Comparison of ENCODE assay signal across 11 cellular contexts in the genomic region with DNA sequence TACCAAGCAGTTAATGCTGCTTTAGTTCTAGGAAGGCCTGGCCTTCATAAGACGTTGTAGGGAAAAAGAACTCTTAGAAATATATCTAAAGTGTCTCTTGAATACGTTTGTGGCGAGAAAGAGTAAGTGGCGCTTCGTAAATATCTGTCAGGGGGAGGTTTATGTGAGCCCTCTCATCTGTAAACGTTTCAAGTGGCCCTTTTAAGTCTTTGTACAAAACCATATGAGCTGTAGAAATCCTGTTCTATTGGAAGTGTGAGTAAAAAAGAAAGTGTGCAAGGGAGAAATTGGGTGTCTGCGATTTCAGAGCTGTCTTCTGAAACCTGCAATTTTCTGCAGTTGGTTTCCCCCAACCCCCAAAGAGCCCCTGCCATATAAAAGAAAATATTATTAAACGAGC. TPM values are rescaled to one million over a fixed set of nuclear protein-coding genes. Genes with fewer than 3 reads are reported as not detected.
DNase-seq lines count a peak whose midpoint lies in the region; TF ChIP-seq lines count a peak whose summit lies in the region.
"Had no signal": no experiment of that assay in that cellular context is flagged by ENCODE, and none has a peak within 500 bp of the region (broad histone marks: within the 10 kb centered on the region; RNA-seq: fewer than 3 reads in every experiment).

No MANE protein-coding gene starts in this region.

- H3K27me3 Mint-ChIP-seq in glutamatergic neuron (ENCODE audit: unreplicated experiment): peaks cover 2% of the 10 kb centered on the region

- no peaks in the 10 kb centered on the region; the same call in 1 of the 2 replicates for H3K27me3 ChIP-seq in SJCRH30
- H3K27me3 ChIP-seq in smooth muscle cell (ENCODE audit: low read depth): peaks cover 69% of the 10 kb centered on the region

- no peaks in the 10 kb centered on the region for H3K36me3 Mint-ChIP-seq in glutamatergic neuron (ENCODE audit: unreplicated experiment)
- H3K36me3 Mint-ChIP-seq: stimulated activated memory B cell treated with anti-CD40 and anti-IgM and Interleukin-4, amounts not matched to agents 10 μg/mL and 1 μg/mL and 100 μg/mL, for 72 hours had no signal

- H3K36me3 ChIP-seq in HEK293 (ENCODE audit: control insufficient read depth in 2 of 2, insufficient read depth in 1 of 2, low read length in 2 of 2) (no peaks in the 10 kb centered on the region), SJCRH30 (no peaks in the 10 kb centered on the region), smooth muscle cell (ENCODE audit: low read depth) (no peaks in the 10 kb centered on the region)

- TF ChIP-seq CTCF in HEK293 (tag by site-specific recombination; IDR thresholded peaks at IDR 0.05) (no peak), glutamatergic neuron (IDR thresholded peaks at IDR 0.05; ENCODE audit: partially characterized antibody, unreplicated experiment) (no peak), smooth muscle cell (IDR thresholded peaks at IDR 0.05; ENCODE audit: borderline replicate concordance, insufficient read depth, poor library complexity, severe bottlenecking) (no peak)

- H3K9ac ChIP-seq in smooth muscle cell (ENCODE audit: low read depth): no peak overlapping the region

- no peaks in the 10 kb centered on the region for H3K4me1 ChIP-seq in HEK293 (ENCODE audit: control insufficient read depth, insufficient read depth, low read length)
- no peaks in the 10 kb centered on the region for H3K4me1 ChIP-seq in SJCRH30
- H3K4me1 ChIP-seq in smooth muscle cell (ENCODE audit: low read depth): peaks cover 4% of the 10 kb centered on the region

- peak overlapping the region; percentile 69 for H3K4me3 ChIP-seq in HEK293 (ENCODE audit: low read depth, low read length)
- H3K4me3 ChIP-seq in SJCRH30: peak overlapping the region; percentile 45
- H3K4me3 ChIP-seq in smooth muscle cell: peak overlapping the region; percentile 62

- H3K4me3 Mint-ChIP-seq in glutamatergic neuron (ENCODE audit: unreplicated experiment): peak overlapping the region; percentile 85
- H3K4me3 Mint-ChIP-seq: stimulated activated memory B cell treated with anti-CD40 and anti-IgM and Interleukin-4, amounts not matched to agents 10 μg/mL and 1 μg/mL and 100 μg/mL, for 72 hours had no signal

- no peaks in the 10 kb centered on the region for H3F3A ChIP-seq in smooth muscle cell (ENCODE audit: low read depth)

- no peaks in the 10 kb centered on the region for H3K9me3 Mint-ChIP-seq in glutamatergic neuron (ENCODE audit: unreplicated experiment)
- H3K9me3 Mint-ChIP-seq: stimulated activated memory B cell treated with anti-CD40 and anti-IgM and Interleukin-4, amounts not matched to agents 10 μg/mL and 1 μg/mL and 100 μg/mL, for 72 hours had no signal

- WGBS in smooth muscle cell (ENCODE audit: low lambda C conversion rate): 52% methylated on average over 8 of the region's 8 CpGs

- H3K27ac ChIP-seq in HEK293 (ENCODE audit: extremely low read depth, low read depth, low read length): no peak overlapping the region; the same call in 1 of the 2 replicates
- H3K27ac ChIP-seq in SJCRH30: no peak overlapping the region
- no peak overlapping the region for H3K27ac ChIP-seq in smooth muscle cell (ENCODE audit: low read depth)

- H3K4me2 ChIP-seq in smooth muscle cell: peak overlapping the region; percentile 84

- H4K20me1 ChIP-seq in smooth muscle cell (ENCODE audit: low read depth): no peaks in the 10 kb centered on the region

- POLR2A ChIA-PET in HEK293 (lab: Yijun Ruan, JAX): interaction anchor here (0.7 to 2.9 kb wide), 3 partner anchors 9 to 831 kb away, joined by 4 to 33 read pairs (median 4); partner anchors contain the start of gene INTU

- no peaks in the 10 kb centered on the region for H3K4me1 Mint-ChIP-seq in glutamatergic neuron (ENCODE audit: low read depth, unreplicated experiment)
- H3K4me1 Mint-ChIP-seq: stimulated activated memory B cell treated with anti-CD40 and anti-IgM and Interleukin-4, amounts not matched to agents 10 μg/mL and 1 μg/mL and 100 μg/mL, for 72 hours had no signal

- no peak for DNase-seq in SJCRH30
- no peak for DNase-seq in glutamatergic neuron
- DNase-seq in smooth muscle cell (lab: John Stamatoyannopoulos, UW; ENCODE audit: unreplicated experiment): no peak
- DNase-seq in NCI-H1930 (lab: John Stamatoyannopoulos, UW): no peak
- no peak for DNase-seq in NCI-H2029 treated with DMSO at 0.1 percent for 48 hours (lab: John Stamatoyannopoulos, UW)
- no peak for DNase-seq in activated CD4-positive, CD25-positive, alpha-beta regulatory T cell (lab: John Stamatoyannopoulos, UW)
- DNase-seq: Kasumi-1; NCI-H774; stimulated activated CD4-positive, alpha-beta T cell treated with anti-CD3 and anti-CD28 coated beads, Interleukin-1b, Interleukin-23, amount 100 ng/mL, for 48 hours had no signal

- no peak overlapping the region for H3K27ac Mint-ChIP-seq in glutamatergic neuron (ENCODE audit: unreplicated experiment)
- H3K27ac Mint-ChIP-seq: stimulated activated memory B cell treated with anti-CD40 and anti-IgM and Interleukin-4, amounts not matched to agents 10 μg/mL and 1 μg/mL and 100 μg/mL, for 72 hours had no signal

- CTCF ChIA-PET in HEK293 (lab: Yijun Ruan, JAX): interaction anchor here (2.1 to 3.2 kb wide), 3 partner anchors 8 to 109 kb away, joined by 6 to 16 read pairs (median 14); partner anchors contain the start of gene INTU

- H3K9me3 ChIP-seq in HEK293 (ENCODE audit: control insufficient read depth, insufficient read depth, low read depth, low read length) (no peaks in the 10 kb centered on the region), SJCRH30 (replicated peaks) (no peaks in the 10 kb centered on the region), smooth muscle cell (replicated peaks; ENCODE audit: low read depth) (no peaks in the 10 kb centered on the region)

- H2AFZ ChIP-seq in smooth muscle cell (ENCODE audit: low read depth): peak overlapping the region; percentile 84

- H3K79me2 ChIP-seq in smooth muscle cell (ENCODE audit: low read depth): no peaks in the 10 kb centered on the region

TF ChIP-seq in HEK293, 187 proteins besides CTCF, POLR2A, EP300 and RAD21 (continues in another document):
- no peak for TF ChIP-seq ZNF473 (tag by site-specific recombination; IDR thresholded peaks at IDR 0.05)
- no peak for TF ChIP-seq ZNF2 (tag by site-specific recombination; IDR thresholded peaks at IDR 0.05)
- TF ChIP-seq, protein P1, sequence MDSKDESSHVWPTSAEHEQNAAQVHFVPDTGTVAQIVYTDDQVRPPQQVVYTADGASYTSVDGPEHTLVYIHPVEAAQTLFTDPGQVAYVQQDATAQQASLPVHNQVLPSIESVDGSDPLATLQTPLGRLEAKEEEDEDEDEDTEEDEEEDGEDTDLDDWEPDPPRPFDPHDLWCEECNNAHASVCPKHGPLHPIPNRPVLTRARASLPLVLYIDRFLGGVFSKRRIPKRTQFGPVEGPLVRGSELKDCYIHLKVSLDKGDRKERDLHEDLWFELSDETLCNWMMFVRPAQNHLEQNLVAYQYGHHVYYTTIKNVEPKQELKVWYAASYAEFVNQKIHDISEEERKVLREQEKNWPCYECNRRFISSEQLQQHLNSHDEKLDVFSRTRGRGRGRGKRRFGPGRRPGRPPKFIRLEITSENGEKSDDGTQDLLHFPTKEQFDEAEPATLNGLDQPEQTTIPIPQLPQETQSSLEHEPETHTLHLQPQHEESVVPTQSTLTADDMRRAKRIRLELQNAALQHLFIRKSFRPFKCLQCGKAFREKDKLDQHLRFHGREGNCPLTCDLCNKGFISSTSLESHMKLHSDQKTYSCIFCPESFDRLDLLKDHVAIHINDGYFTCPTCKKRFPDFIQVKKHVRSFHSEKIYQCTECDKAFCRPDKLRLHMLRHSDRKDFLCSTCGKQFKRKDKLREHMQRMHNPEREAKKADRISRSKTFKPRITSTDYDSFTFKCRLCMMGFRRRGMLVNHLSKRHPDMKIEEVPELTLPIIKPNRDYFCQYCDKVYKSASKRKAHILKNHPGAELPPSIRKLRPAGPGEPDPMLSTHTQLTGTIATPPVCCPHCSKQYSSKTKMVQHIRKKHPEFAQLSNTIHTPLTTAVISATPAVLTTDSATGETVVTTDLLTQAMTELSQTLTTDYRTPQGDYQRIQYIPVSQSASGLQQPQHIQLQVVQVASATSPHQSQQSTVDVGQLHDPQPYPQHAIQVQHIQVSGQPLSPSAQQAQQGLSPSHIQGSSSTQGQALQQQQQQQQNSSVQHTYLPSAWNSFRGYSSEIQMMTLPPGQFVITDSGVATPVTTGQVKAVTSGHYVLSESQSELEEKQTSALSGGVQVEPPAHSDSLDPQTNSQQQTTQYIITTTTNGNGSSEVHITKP (tag by site-specific recombination; IDR thresholded peaks at IDR 0.05): peak; percentile 98
- no peak for TF ChIP-seq ZFP69B (tag by site-specific recombination; IDR thresholded peaks at IDR 0.05)
- peak; percentile 92 for TF ChIP-seq PRDM4 (tag by site-specific recombination; IDR thresholded peaks at IDR 0.05)

RNA-seq across cellular contexts. Expression of gene INTU, which starts 8.6 kb away (rescaled TPM):
- 2.6 TPM in 2 replicates for total RNA-seq in SJCRH30 (2014; rRNA removed; shearing (Covaris generic))
- total RNA-seq in glutamatergic neuron (ENCODE audit: unreplicated experiment) (6.3 TPM), smooth muscle cell (32.8 and 36.0 TPM in 2 replicates)
- polyA plus RNA-seq in smooth muscle cell: 4.3 and 8.0 TPM in 2 replicates
